8 cellular contexts compared by ENCODE assay signal in the genomic region with DNA sequence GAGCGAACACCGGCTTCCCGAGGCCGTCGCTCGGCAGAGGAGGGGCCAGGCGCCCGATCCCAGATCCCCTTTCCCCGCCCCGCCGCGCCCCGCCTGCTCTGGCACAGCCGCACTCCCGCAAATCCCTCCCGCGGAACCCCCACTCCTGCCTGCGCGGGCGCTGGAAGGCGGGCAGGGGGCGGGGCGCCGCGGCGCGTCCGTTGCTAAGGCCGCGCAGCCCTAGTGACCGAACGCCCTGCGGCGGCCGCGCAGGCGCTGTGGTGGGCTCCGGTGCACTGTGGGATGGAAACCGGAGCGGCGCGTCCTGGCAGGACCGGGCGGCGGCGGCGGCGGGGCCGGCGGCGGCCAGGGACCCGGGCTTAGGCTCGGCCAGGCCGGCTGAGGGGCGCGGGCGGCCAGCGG. TPM values are rescaled to one million over a fixed set of nuclear protein-coding genes. Genes with fewer than 3 reads are reported as not detected.
A peak's percentile ranks its signal among the peaks of the same experiment; 100 is the strongest.
DNase-seq lines count a peak whose midpoint lies in the region; ATAC-seq and TF ChIP-seq lines count a peak whose summit lies in the region.

A gene with protein sequence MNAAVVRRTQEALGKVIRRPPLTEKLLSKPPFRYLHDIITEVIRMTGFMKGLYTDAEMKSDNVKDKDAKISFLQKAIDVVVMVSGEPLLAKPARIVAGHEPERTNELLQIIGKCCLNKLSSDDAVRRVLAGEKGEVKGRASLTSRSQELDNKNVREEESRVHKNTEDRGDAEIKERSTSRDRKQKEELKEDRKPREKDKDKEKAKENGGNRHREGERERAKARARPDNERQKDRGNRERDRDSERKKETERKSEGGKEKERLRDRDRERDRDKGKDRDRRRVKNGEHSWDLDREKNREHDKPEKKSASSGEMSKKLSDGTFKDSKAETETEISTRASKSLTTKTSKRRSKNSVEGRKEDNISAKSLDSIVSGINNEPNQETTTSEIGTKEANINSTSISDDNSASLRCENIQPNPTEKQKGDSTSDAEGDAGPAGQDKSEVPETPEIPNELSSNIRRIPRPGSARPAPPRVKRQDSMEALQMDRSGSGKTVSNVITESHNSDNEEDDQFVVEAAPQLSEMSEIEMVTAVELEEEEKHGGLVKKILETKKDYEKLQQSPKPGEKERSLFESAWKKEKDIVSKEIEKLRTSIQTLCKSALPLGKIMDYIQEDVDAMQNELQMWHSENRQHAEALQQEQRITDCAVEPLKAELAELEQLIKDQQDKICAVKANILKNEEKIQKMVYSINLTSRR (plus strand): TSS at position 273 of the 402 bp plus-strand sequence. CDS start 145 bp downstream, outside the sequence.

- TF ChIP-seq CTCF in GM12865 (IDR thresholded peaks at IDR 0.05; ENCODE audit: insufficient read depth, low read depth, low read length, missing control alignments): no peak

- H3K27ac ChIP-seq in right cardiac atrium (ENCODE audit: low read length): peak within 1 kb of the TSS; percentile 14
- H3K27ac ChIP-seq in urinary bladder (ENCODE audit: low read depth): no peak within 1 kb of the TSS

- peaks cover 7% of the 10 kb centered on the region for H3K4me1 Mint-ChIP-seq in T-helper 17 cell

- ATAC-seq in HG02763 (IDR thresholded peaks at IDR 0.05; ENCODE audit: unreplicated experiment) (peak; percentile 98), T-helper 17 cell (peak; percentile 98), right cardiac atrium (peak; percentile 98 to 99)

- intact Hi-C loops in right cardiac atrium (cut with DNase I): no loop called here

- H3K27me3 Mint-ChIP-seq in T-helper 17 cell: peaks cover 8% of the 10 kb centered on the region

- no peaks in the 10 kb centered on the region for H3K9me3 ChIP-seq in T-helper 17 cell (ENCODE audit: control insufficient read depth, low read length, poor library complexity, severe bottlenecking)
- no peaks in the 10 kb centered on the region for H3K9me3 ChIP-seq in right cardiac atrium (ENCODE audit: control insufficient read depth, low read length)

- peaks cover 4% of the 10 kb centered on the region for H3K36me3 Mint-ChIP-seq in T-helper 17 cell (ENCODE audit: low read depth)

- H3K4me3 ChIP-seq in GM12865 (ENCODE audit: low read depth, low read length) (peak within 1 kb of the TSS; percentile 58), right cardiac atrium (ENCODE audit: low read length) (peak within 1 kb of the TSS; percentile 89), urinary bladder (ENCODE audit: low read depth, low read length) (peak within 1 kb of the TSS; percentile 98)

- H3K4me1 ChIP-seq in right cardiac atrium (ENCODE audit: control insufficient read depth, insufficient read depth, low read length): no peaks in the 10 kb centered on the region
- H3K4me1 ChIP-seq in urinary bladder (ENCODE audit: insufficient read depth): no peaks in the 10 kb centered on the region

- peak; percentile 84 for DNase-seq in GM12865 (ENCODE audit: low read depth)
- peak; percentile 88 for DNase-seq in NCI-H1436 (lab: John Stamatoyannopoulos, UW)
- DNase-seq in T-helper 17 cell: peak; percentile 81 to 87 (median 87)
- peak; percentile 27 to 96 (median 88) for DNase-seq in anterior cingulate cortex (lab: John Stamatoyannopoulos, UW)
- peak; percentile 95 to 98 (median 97) for DNase-seq in right cardiac atrium
- DNase-seq in pulmonary artery endothelial cell (ENCODE audit: low read depth, low spot score): peak; percentile 64

- H3K27ac Mint-ChIP-seq in T-helper 17 cell: no peak within 1 kb of the TSS

- no peaks in the 10 kb centered on the region for H3K36me3 ChIP-seq in urinary bladder (ENCODE audit: insufficient read depth)

- peak within 1 kb of the TSS; percentile 82 for H3K4me3 Mint-ChIP-seq in T-helper 17 cell

- WGBS in right cardiac atrium: under 1% methylated on average over 58 of the region's 58 CpGs
- WGBS in urinary bladder: under 1% methylated on average over 58 of the region's 58 CpGs

- no peaks in the 10 kb centered on the region for H3K27me3 ChIP-seq in right cardiac atrium (ENCODE audit: control insufficient read depth, insufficient read depth)

RNA-seq across cellular contexts. Expression of the gene that starts here (rescaled TPM):
- total RNA-seq in T-helper 17 cell: 1 to 10 TPM; 8.9 to 9.3 TPM
- total RNA-seq in right cardiac atrium: 10 to 100 TPM; 13.1 to 19.9 (median 17.2) TPM
- polyA plus RNA-seq in right cardiac atrium: 6.3 TPM
- 10.3 and 10.8 TPM in 2 replicates for total RNA-seq in pulmonary artery endothelial cell
- total RNA-seq in urinary bladder: 9.6 TPM
- 13.6 TPM for polyA plus RNA-seq in urinary bladder
